17 cellular contexts compared by ENCODE assay signal in the genomic region with DNA sequence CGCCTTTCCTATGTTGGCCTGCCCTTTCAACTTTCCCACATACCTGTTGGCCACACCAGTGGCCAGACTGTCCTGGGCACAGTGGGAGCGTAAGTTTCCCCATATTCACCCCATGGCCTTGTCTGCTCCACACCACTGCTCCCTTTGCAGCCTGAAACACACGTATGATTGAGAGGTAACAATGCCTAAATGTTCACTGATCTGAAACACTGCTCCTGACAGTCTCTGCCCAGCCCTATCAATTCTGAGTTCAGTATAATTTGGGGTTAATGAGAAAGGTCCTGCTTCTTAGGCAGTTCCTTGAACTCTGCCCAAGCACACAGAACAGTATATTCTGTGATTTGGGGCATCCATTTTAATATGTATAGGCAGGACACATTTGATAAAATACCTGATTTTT.
"Had no signal": no experiment of that assay in that cellular context is flagged by ENCODE, and none has a peak within 500 bp of the region (broad histone marks: within the 10 kb centered on the region; RNA-seq: fewer than 3 reads in every experiment).

No MANE protein-coding gene starts in this region.

- DNase-seq: activated CD4-positive, alpha-beta T cell treated with anti-CD3 and anti-CD28 coated beads, Interleukin-2, amount 10 ng/mL, durations not matched to agents 24 days and 14 days; activated naive CD4-positive, alpha-beta T cell treated with Interleukin-2 at 50 U/mL for 16 hours; adrenal gland; brain microvascular endothelial cell; gastrocnemius medialis; left ventricle myocardium inferior; pancreas; stimulated activated CD4-positive, alpha-beta T cell treated with anti-CD3 and anti-CD28 coated beads, Interleukin-4, amount 100 ng/mL, for 1 hour; T-cell; T1000; testis; upper lobe of right lung; WERI-Rb-1 had no signal

- H3K27me3 Mint-ChIP-seq: activated CD4-positive, alpha-beta T cell treated with anti-CD3 and anti-CD28 coated beads, Interleukin-2, amount 10 ng/mL, durations not matched to agents 24 days and 14 days; memory B cell; stimulated activated naive CD8-positive, alpha-beta T cell treated with anti-CD3 and anti-CD28 coated beads, Interleukin-15, Interleukin-2, amounts not matched to agents 100 ng/mL and 50 ng/mL, for 24 hours had no signal

- H3K4me1 ChIP-seq: adrenal gland, left ventricle myocardium inferior, pancreas, testis, upper lobe of right lung had no signal

- H3K27me3 ChIP-seq: adrenal gland, brain microvascular endothelial cell, gastrocnemius medialis, neural progenitor cell, pancreas, testis, upper lobe of right lung had no signal

- H3K36me3 ChIP-seq: neural progenitor cell, WERI-Rb-1 had no signal

- H3K9me3 Mint-ChIP-seq: activated CD4-positive, alpha-beta T cell treated with anti-CD3 and anti-CD28 coated beads, Interleukin-2, amount 10 ng/mL, durations not matched to agents 24 days and 14 days; memory B cell; neural progenitor cell; stimulated activated naive CD8-positive, alpha-beta T cell treated with anti-CD3 and anti-CD28 coated beads, Interleukin-15, Interleukin-2, amounts not matched to agents 100 ng/mL and 50 ng/mL, for 24 hours; T-cell had no signal

- H3K27ac Mint-ChIP-seq: activated CD4-positive, alpha-beta T cell treated with anti-CD3 and anti-CD28 coated beads, Interleukin-2, amount 10 ng/mL, durations not matched to agents 24 days and 14 days; memory B cell; neural progenitor cell; stimulated activated naive CD8-positive, alpha-beta T cell treated with anti-CD3 and anti-CD28 coated beads, Interleukin-15, Interleukin-2, amounts not matched to agents 100 ng/mL and 50 ng/mL, for 24 hours; T-cell had no signal

- ATAC-seq: gastrocnemius medialis, pancreas, T-cell had no signal

- FAIRE-seq: endometrium, pancreas had no signal

- H3K4me3 Mint-ChIP-seq: activated CD4-positive, alpha-beta T cell treated with anti-CD3 and anti-CD28 coated beads, Interleukin-2, amount 10 ng/mL, durations not matched to agents 24 days and 14 days; memory B cell; neural progenitor cell; stimulated activated naive CD8-positive, alpha-beta T cell treated with anti-CD3 and anti-CD28 coated beads, Interleukin-15, Interleukin-2, amounts not matched to agents 100 ng/mL and 50 ng/mL, for 24 hours; T-cell had no signal

- H3K27ac ChIP-seq: adrenal gland, brain microvascular endothelial cell, gastrocnemius medialis, left ventricle myocardium inferior, neural progenitor cell, pancreas, testis, upper lobe of right lung, WERI-Rb-1 had no signal

- H3K4me3 ChIP-seq: adrenal gland, gastrocnemius medialis, left ventricle myocardium inferior, neural progenitor cell, pancreas, testis, upper lobe of right lung had no signal

- H3K9me3 ChIP-seq: adrenal gland, gastrocnemius medialis, left ventricle myocardium inferior, pancreas, testis, upper lobe of right lung had no signal
